In the genomic region with DNA sequence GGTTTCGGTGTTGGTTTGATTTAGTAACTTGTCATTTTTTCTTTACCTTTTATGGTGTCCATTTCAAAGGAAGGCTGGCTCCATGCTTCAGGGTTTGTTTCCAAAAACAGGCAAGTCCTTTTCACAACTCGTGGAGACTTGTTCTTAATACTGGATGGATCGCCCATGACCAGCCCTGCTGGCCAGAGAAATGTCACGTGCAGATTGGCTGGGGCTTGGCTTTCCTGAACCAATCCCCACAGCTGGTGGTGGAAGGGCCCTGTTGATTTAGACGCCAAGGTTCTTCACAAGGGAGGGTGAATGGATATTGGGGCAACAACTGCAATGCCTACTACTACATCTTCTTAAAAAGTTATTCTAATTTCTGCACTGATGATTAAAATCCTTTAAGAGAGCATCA, we compare ENCODE assay signal across 16 cellular contexts.
A peak's percentile ranks its signal among the peaks of the same experiment; 100 is the strongest.
DNase-seq lines count a peak whose midpoint lies in the region; ATAC-seq and TF ChIP-seq lines count a peak whose summit lies in the region.
"Had no signal": no experiment of that assay in that cellular context is flagged by ENCODE, and none has a peak within 500 bp of the region (broad histone marks: within the 10 kb centered on the region; RNA-seq: fewer than 3 reads in every experiment).

No MANE protein-coding gene starts in this region.

- H3K27me3 Mint-ChIP-seq in WTC11 (ENCODE audit: low read depth), result no peaks in the 10 kb centered on the region

- DNase-seq in left ventricle myocardium inferior, result no peak
- no peak for DNase-seq in left ventricle myocardium superior
- DNase-seq in WTC11 (ENCODE audit: low spot score), result no peak
- peak; percentile 18 for DNase-seq in epithelial cell of esophagus (ENCODE audit: low read depth)
- no peak for DNase-seq in aorta
- DNase-seq in RPMI8226, result no peak
- DNase-seq: ACHN; C1 segment of cervical spinal cord; CD4-positive, alpha-beta memory T cell; DMS79; H9 had no signal

- TF ChIP-seq CTCF in left ventricle myocardium inferior (IDR thresholded peaks at IDR 0.05; ENCODE audit: borderline replicate concordance) (no peak), WTC11 (IDR thresholded peaks at IDR 0.05) (no peak), epithelial cell of esophagus (IDR thresholded peaks at IDR 0.05; ENCODE audit: insufficient read depth, low read depth, low read length, missing control alignments) (no peak), gastroesophageal sphincter (IDR thresholded peaks at IDR 0.05) (no peak)

- ATAC-seq in left ventricle myocardium superior, result no peak
- ATAC-seq in WTC11, result peak; percentile 70
- peak; percentile 45 for ATAC-seq in aorta (ENCODE audit: low FRiP score)
- ATAC-seq in gastroesophageal sphincter, result no peak
- no peak for ATAC-seq in GM18519 (IDR thresholded peaks at IDR 0.05; ENCODE audit: low FRiP score, unreplicated experiment)
- ATAC-seq: GM12878, GM23338 had no signal

- TF ChIP-seq EP300 in gastroesophageal sphincter (IDR thresholded peaks at IDR 0.05), result no peak

- H3K36me3 Mint-ChIP-seq in WTC11, result no peaks in the 10 kb centered on the region
- H3K36me3 Mint-ChIP-seq: CD4-positive, alpha-beta memory T cell had no signal

- H3K4me1 ChIP-seq in left ventricle myocardium inferior (peaks cover 22% of the 10 kb centered on the region), aorta (ENCODE audit: control insufficient read depth in 1 of 2, insufficient read depth in 2 of 2, low read length in 2 of 2) (no peaks in the 10 kb centered on the region), gastroesophageal sphincter (peaks cover 0 to 28% (median 0%) of the 10 kb centered on the region in 3 donors)

- no peaks in the 10 kb centered on the region for H3K27me3 ChIP-seq in left ventricle myocardium inferior (ENCODE audit: low read depth)
- no peaks in the 10 kb centered on the region for H3K27me3 ChIP-seq in aorta (ENCODE audit: control insufficient read depth in 1 of 2, insufficient read depth in 2 of 2, low read length in 1 of 2)
- no peaks in the 10 kb centered on the region for H3K27me3 ChIP-seq in gastroesophageal sphincter

- H3K36me3 ChIP-seq in left ventricle myocardium inferior (no peaks in the 10 kb centered on the region), aorta (ENCODE audit: control insufficient read depth in 1 of 2, insufficient read depth in 2 of 2, low read length in 1 of 2) (no peaks in the 10 kb centered on the region), gastroesophageal sphincter (no peaks in the 10 kb centered on the region)

- peaks cover 12% of the 10 kb centered on the region for H3K4me1 Mint-ChIP-seq in WTC11
- H3K4me1 Mint-ChIP-seq: B cell; CD4-positive, alpha-beta memory T cell had no signal

- intact Hi-C loops in left ventricle myocardium inferior (cut with micrococcal nuclease) (no loop called here), left ventricle myocardium superior (cut with micrococcal nuclease) (no loop called here), aorta (cut with DNase I) (loop anchor here in 1 of 2 donors (5.0 kb wide), 1 partner anchor 60 kb away; no protein-coding TSS in a partner anchor)

- POLR2A ChIA-PET in WTC11 (lab: Charles Lee), result no interaction called here

- peaks cover 4% of the 10 kb centered on the region for H3K9me3 Mint-ChIP-seq in WTC11
- H3K9me3 Mint-ChIP-seq: CD4-positive, alpha-beta memory T cell; GM23338; H9 had no signal

- no peak overlapping the region for H3K4me3 Mint-ChIP-seq in WTC11
- H3K4me3 Mint-ChIP-seq: B cell; CD4-positive, alpha-beta memory T cell; GM23338; H9 had no signal

- H3K27ac Mint-ChIP-seq in WTC11, result no peak overlapping the region
- H3K27ac Mint-ChIP-seq: B cell; CD4-positive, alpha-beta memory T cell; GM23338; H9 had no signal

- CTCF ChIA-PET in WTC11 (lab: Charles Lee), result interaction anchor here (0.8 kb wide), 1 partner anchor 9 kb away, joined by 3 read pairs; no protein-coding TSS in a partner anchor

- H3K9me3 ChIP-seq in left ventricle myocardium inferior (replicated peaks), result no peaks in the 10 kb centered on the region
- no peaks in the 10 kb centered on the region for H3K9me3 ChIP-seq in aorta (ENCODE audit: control insufficient read depth, low read length)
- H3K9me3 ChIP-seq in gastroesophageal sphincter, result no peaks in the 10 kb centered on the region

- 12 to 26% methylated on average over 5 of the region's 5 CpGs for WGBS in aorta, 2 donors
- 58 to 82% methylated on average over 4 to 5 of the region's 5 CpGs for WGBS in gastroesophageal sphincter (ENCODE audit: low coverage in 1 of 2), 2 donors

- H3K27ac ChIP-seq in left ventricle myocardium inferior (replicated peaks), result peak overlapping the region; percentile 80
- peak overlapping the region in 1 of 2 donors; percentile 56 for H3K27ac ChIP-seq in aorta (ENCODE audit: low read depth in 1 of 2, low read length in 2 of 2)
- peak overlapping the region in 1 of 4 donors; percentile 48 for H3K27ac ChIP-seq in gastroesophageal sphincter

- H3K4me3 ChIP-seq in left ventricle myocardium inferior (no peak overlapping the region), epithelial cell of esophagus (ENCODE audit: low read length) (no peak overlapping the region), aorta (ENCODE audit: low read length in 2 of 2) (no peak overlapping the region), gastroesophageal sphincter (no peak overlapping the region)
- H3K4me3 ChIP-seq: GM12878, GM23338 had no signal

- no peak for TF ChIP-seq POLR2A in gastroesophageal sphincter (IDR thresholded peaks at IDR 0.05)

TF ChIP-seq in WTC11, 78 proteins besides CTCF, POLR2A, EP300 and RAD21:
- TF ChIP-seq ZBTB21 (CRISPR knock-in tag; IDR thresholded peaks at IDR 0.05; ENCODE audit: borderline replicate concordance) (no peak), ZNF263 (CRISPR knock-in tag; IDR thresholded peaks at IDR 0.05; ENCODE audit: low read depth) (no peak), GABPB1 (CRISPR knock-in tag; IDR thresholded peaks at IDR 0.05) (no peak), ATF1 (CRISPR knock-in tag; IDR thresholded peaks at IDR 0.05) (no peak), ZNF396 (CRISPR knock-in tag; IDR thresholded peaks at IDR 0.05; ENCODE audit: borderline replicate concordance) (no peak)
- TF ChIP-seq, protein P1, sequence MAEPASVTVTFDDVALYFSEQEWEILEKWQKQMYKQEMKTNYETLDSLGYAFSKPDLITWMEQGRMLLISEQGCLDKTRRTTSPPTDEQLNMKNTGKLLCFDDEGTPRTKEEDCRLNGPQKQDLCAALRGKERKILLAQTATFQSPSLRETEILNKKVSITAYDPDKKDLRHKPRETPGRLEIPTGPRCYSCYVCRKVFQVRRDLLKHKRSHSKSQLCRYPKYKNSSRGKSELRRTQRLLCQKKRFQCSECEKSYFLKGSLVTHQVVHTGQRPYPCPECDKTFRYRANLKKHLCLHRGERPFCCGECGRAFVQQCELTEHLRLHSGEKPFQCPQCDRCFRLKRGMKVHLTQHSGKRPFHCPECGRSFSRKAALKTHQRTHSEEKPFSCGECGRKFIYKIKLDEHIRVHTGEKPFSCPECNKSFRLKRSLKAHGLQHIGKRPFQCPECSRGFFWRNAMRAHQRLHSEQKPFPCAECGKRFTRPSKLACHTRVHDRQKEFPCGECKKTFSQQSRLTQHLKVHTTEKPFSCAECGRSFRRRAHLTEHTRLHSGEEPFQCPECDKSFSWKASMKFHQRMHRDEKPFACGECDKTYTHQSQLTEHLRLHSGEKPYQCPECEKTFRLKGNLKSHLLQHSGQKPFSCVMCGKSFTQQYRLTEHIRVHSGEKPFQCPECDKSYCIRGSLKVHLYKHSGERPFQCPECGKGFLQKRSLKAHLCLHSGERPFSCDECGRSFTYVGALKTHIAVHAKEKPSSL (CRISPR knock-in tag; conservative IDR thresholded peaks at IDR 0.05), result no peak
- TF ChIP-seq, protein P2, sequence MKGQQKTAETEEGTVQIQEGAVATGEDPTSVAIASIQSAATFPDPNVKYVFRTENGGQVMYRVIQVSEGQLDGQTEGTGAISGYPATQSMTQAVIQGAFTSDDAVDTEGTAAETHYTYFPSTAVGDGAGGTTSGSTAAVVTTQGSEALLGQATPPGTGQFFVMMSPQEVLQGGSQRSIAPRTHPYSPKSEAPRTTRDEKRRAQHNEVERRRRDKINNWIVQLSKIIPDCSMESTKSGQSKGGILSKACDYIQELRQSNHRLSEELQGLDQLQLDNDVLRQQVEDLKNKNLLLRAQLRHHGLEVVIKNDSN (CRISPR knock-in tag; IDR thresholded peaks at IDR 0.05), result no peak

Comparison
In these comparisons a context has a peak if more than half of its experiments do, and no peak if none do; other contexts are left out.
1. ATAC-seq: peak in WTC11 (single experiment) and aorta (single experiment); none in left ventricle myocardium superior (single experiment), gastroesophageal sphincter (single experiment) and GM18519 (single experiment).